Comparison of ENCODE assay signal across 8 cellular contexts in genomic region chr17:45150911-45151809, GRCh38. TPM values are rescaled to one million over a fixed set of nuclear protein-coding genes. Genes with fewer than 3 reads are reported as not detected.
A peak's percentile ranks its signal among the peaks of the same experiment; 100 is the strongest.
DNase-seq lines count a peak whose midpoint lies in the region; TF ChIP-seq lines count a peak whose summit lies in the region.

No MANE protein-coding gene starts in this region.

- DNase-seq in GDM1 (lab: John Stamatoyannopoulos, UW) = peak; percentile 13
- peak; percentile 65 for DNase-seq in OCI-M1 (lab: John Stamatoyannopoulos, UW)
- no peak for DNase-seq in endothelial cell (ENCODE audit: low spot score)
- DNase-seq in NOMO-1 treated with DMSO at 0.1 percent for 48 hours (lab: John Stamatoyannopoulos, UW; ENCODE audit: unreplicated experiment) = no peak
- no peak for DNase-seq in A172 (ENCODE audit: low spot score)
- DNase-seq in stimulated activated naive CD4-positive, alpha-beta T cell (lab: John Stamatoyannopoulos, UW) = no peak
- DNase-seq in NCI-H2196 treated with DMSO at 0.1 percent for 48 hours (lab: John Stamatoyannopoulos, UW; ENCODE audit: unreplicated experiment) = no peak

- no peak overlapping the region for H3K9ac ChIP-seq in rectal smooth muscle tissue (ENCODE audit: low read length)

- H3K27ac Mint-ChIP-seq in endothelial cell (ENCODE audit: unreplicated experiment) = peak overlapping the region; percentile 9

- no peak for TF ChIP-seq CTCF in endothelial cell (IDR thresholded peaks at IDR 0.05; ENCODE audit: unreplicated experiment)

- peak overlapping the region; percentile 66 for H3K27ac ChIP-seq in rectal smooth muscle tissue (ENCODE audit: low read depth, low read length)

- peaks cover 26% of the 10 kb centered on the region for H3K4me1 Mint-ChIP-seq in endothelial cell (ENCODE audit: unreplicated experiment)

- H3K36me3 ChIP-seq in rectal smooth muscle tissue (ENCODE audit: control insufficient read depth, insufficient read depth, low read length) = no peaks in the 10 kb centered on the region

- H3K36me3 Mint-ChIP-seq in endothelial cell (ENCODE audit: low read depth, unreplicated experiment) = peaks cover 3% of the 10 kb centered on the region

- H3K4me3 ChIP-seq in rectal smooth muscle tissue (ENCODE audit: low read length) = peak overlapping the region; percentile 96

- H3K4me1 ChIP-seq in rectal smooth muscle tissue (ENCODE audit: control insufficient read depth, insufficient read depth, low read length) = peaks cover 16% of the 10 kb centered on the region

- H3K27me3 Mint-ChIP-seq in endothelial cell (ENCODE audit: unreplicated experiment) = peaks cover 17% of the 10 kb centered on the region

- H3K27me3 ChIP-seq in rectal smooth muscle tissue (ENCODE audit: control insufficient read depth, insufficient read depth, low read length) = no peaks in the 10 kb centered on the region

- H3K4me3 Mint-ChIP-seq in endothelial cell (ENCODE audit: unreplicated experiment) = peak overlapping the region; percentile 47

- H3K9me3 Mint-ChIP-seq in endothelial cell (ENCODE audit: unreplicated experiment) = no peaks in the 10 kb centered on the region

RNA-seq across cellular contexts. Expression of gene HEXIM1, which starts 2.9 kb away (rescaled TPM):
- total RNA-seq in endothelial cell (ENCODE audit: unreplicated experiment) = 22.6 TPM
- 8.4 and 8.6 TPM in 2 replicates for total RNA-seq in A172 (2014; rRNA removed; shearing (Covaris generic))

RNA-seq across cellular contexts. Expression of gene HEXIM2, which starts 10.5 kb away (rescaled TPM):
- 13.0 TPM for total RNA-seq in endothelial cell (ENCODE audit: unreplicated experiment)
- 10.1 and 19.9 TPM in 2 replicates for total RNA-seq in A172 (2014; rRNA removed; shearing (Covaris generic))

RNA-seq across cellular contexts. Expression of gene ACBD4, which starts 15.7 kb away (rescaled TPM):
- total RNA-seq in endothelial cell (ENCODE audit: unreplicated experiment) = 9.4 TPM
- total RNA-seq in A172 (2014; rRNA removed; shearing (Covaris generic)) = 4.7 and 10.3 TPM in 2 replicates

RNA-seq across cellular contexts. Expression of gene PLCD3, which starts 18.8 kb away (rescaled TPM):
- total RNA-seq in endothelial cell (ENCODE audit: unreplicated experiment) = 9.7 TPM
- 168 and 189 TPM in 2 replicates for total RNA-seq in A172 (2014; rRNA removed; shearing (Covaris generic))

Comparison
In these comparisons a context has a peak if more than half of its experiments do, and no peak if none do; other contexts are left out.
1. DNase-seq: peak in GDM1 (single experiment) and OCI-M1 (single experiment); none in endothelial cell (single experiment), NOMO-1 treated with DMSO at 0.1 percent for 48 hours (single experiment), A172 (single experiment), stimulated activated naive CD4-positive, alpha-beta T cell (0 of 6) and NCI-H2196 treated with DMSO at 0.1 percent for 48 hours (single experiment).